11 cellular contexts compared by ENCODE assay signal in genomic region chr13:22757530-22758120, GRCh38.
DNase-seq lines count a peak whose midpoint lies in the region; ATAC-seq, FAIRE-seq and TF ChIP-seq lines count a peak whose summit lies in the region.
"Had no signal": no experiment of that assay in that cellular context is flagged by ENCODE, and none has a peak within 500 bp of the region (broad histone marks: within the 10 kb centered on the region; RNA-seq: fewer than 3 reads in every experiment).

No MANE protein-coding gene starts in this region.

- no peak for FAIRE-seq in HepG2 (lab: Jason Lieb, UNC)
- FAIRE-seq: HTR-8/SVneo had no signal

- no peak for DNase-seq in HepG2 (ENCODE audit: low spot score)
- no peak for DNase-seq in nucleus accumbens (lab: John Stamatoyannopoulos, UW)
- DNase-seq in NCI-H446 treated with DMSO at 0.1 percent for 48 hours (lab: John Stamatoyannopoulos, UW), result no peak
- no peak for DNase-seq in ureter (ENCODE audit: low spot score)
- DNase-seq: head of caudate nucleus had no signal

- H3K36me3 ChIP-seq in HepG2 (replicated peaks in 1 of 2; ENCODE audit: control insufficient read depth in 1 of 2, insufficient read depth in 2 of 2, low read length in 2 of 2), result no peaks in the 10 kb centered on the region

- WGBS in HepG2 (ENCODE audit: low lambda C conversion rate), result 3% methylated on average over 3 of the region's 3 CpGs

- H3K27ac ChIP-seq in C4-2B (no peak overlapping the region), VCaP (no peak overlapping the region), HepG2 (ENCODE audit: extremely low read length, insufficient read depth, low read length) (no peak overlapping the region)
- H3K27ac ChIP-seq: skin epidermis had no signal

- POLR2A ChIA-PET in HepG2 (lab: Yijun Ruan, JAX), result no interaction called here

- H3K79me2 ChIP-seq in HepG2 (ENCODE audit: insufficient read depth, low read length), result no peaks in the 10 kb centered on the region

- no peak overlapping the region for H3K9ac ChIP-seq in HepG2 (ENCODE audit: insufficient read depth, low read depth, low read length)

- no peak overlapping the region for H3K4me3 ChIP-seq in HepG2 (replicated peaks in 1 of 3; ENCODE audit: insufficient read depth in 1 of 3, low read depth in 2 of 3, low read length in 3 of 3)
- H3K4me3 ChIP-seq: skin epidermis had no signal

- BruUV-seq in HepG2 (replicated peaks; lab: Mats Ljungman, UMichigan), result no TSS peak

- no peak overlapping the region for H3K4me2 ChIP-seq in HepG2 (ENCODE audit: low read depth, low read length)

- no peak overlapping the region for H2AFZ ChIP-seq in HepG2 (ENCODE audit: low read length)

- in situ Hi-C loops in HepG2 (cut with HindIII; ENCODE audit: extremely low pct_ligation_motif_present, low pct_unique_long_range_greater_than_20kb), result no loop called here

- peaks cover 8% of the 10 kb centered on the region for H3K9me3 ChIP-seq in HepG2 (ENCODE audit: low read length)

- no peaks in the 10 kb centered on the region for H3K27me3 ChIP-seq in HepG2 (ENCODE audit: control insufficient read depth in 1 of 2, insufficient read depth in 2 of 2, low read length in 2 of 2)

- no peak for TF ChIP-seq POLR2A in HepG2 (IDR thresholded peaks at IDR 0.05; ENCODE audit: insufficient read depth in 1 of 2, low read depth in 2 of 2, low read length in 2 of 2)

- intact Hi-C loops in HepG2 (cut with micrococcal nuclease; ENCODE audit: unreplicated experiment), result no loop called here

- TF ChIP-seq CTCF in C4-2B (conservative IDR thresholded peaks at IDR 0.05), result peak; percentile 90
- peak; percentile 72 for TF ChIP-seq CTCF in VCaP (conservative IDR thresholded peaks at IDR 0.05)
- 0 out of 2 replicates have a peak, but pooled peaks have one; percentile 14 for TF ChIP-seq CTCF in HepG2 (CRISPR knock-in tag; IDR thresholded peaks at IDR 0.05)

- no peaks in the 10 kb centered on the region for H3K4me1 ChIP-seq in HepG2 (ENCODE audit: insufficient read depth, low read length)

- TF ChIP-seq RAD21 in Ishikawa (IDR thresholded peaks at IDR 0.05; ENCODE audit: low read depth) (peak; percentile 64), HepG2 (CRISPR knock-in tag; IDR thresholded peaks at IDR 0.05) (no peak)

- CTCF ChIA-PET in HepG2 (lab: Yijun Ruan, JAX; ENCODE audit: low intra/inter-chr PET ratio, low total read pairs), result interaction anchor here (0.8 kb wide), 1 partner anchor 1119 kb away, joined by 5 read pairs; no protein-coding TSS in a partner anchor

- H4K20me1 ChIP-seq in HepG2 (ENCODE audit: insufficient read depth, low read length), result no peaks in the 10 kb centered on the region

- TF ChIP-seq EP300 in Ishikawa (IDR thresholded peaks at IDR 0.05; ENCODE audit: borderline replicate concordance) (no peak), HepG2 (IDR thresholded peaks at IDR 0.05; ENCODE audit: low read depth in 2 of 2, low read length in 2 of 2) (no peak), HepG2 (CRISPR knock-in tag; IDR thresholded peaks at IDR 0.05; ENCODE audit: borderline replicate concordance) (no peak)

- ATAC-seq in HepG2 (no peak), GM21390 (IDR thresholded peaks at IDR 0.05; ENCODE audit: unreplicated experiment) (no peak)

TF ChIP-seq in Ishikawa, 13 proteins besides CTCF, POLR2A, EP300 and RAD21 (continues in another document):
- TF ChIP-seq EGR1 (IDR thresholded peaks at IDR 0.05) (no peak), ZBTB7A (IDR thresholded peaks at IDR 0.05; ENCODE audit: low read depth) (no peak), FOXM1 (IDR thresholded peaks at IDR 0.05; ENCODE audit: borderline replicate concordance, low read depth) (no peak), YY1 (IDR thresholded peaks at IDR 0.05; ENCODE audit: low read depth) (no peak), USF1 (IDR thresholded peaks at IDR 0.05) (no peak), MAX (IDR thresholded peaks at IDR 0.05) (no peak), REST (IDR thresholded peaks at IDR 0.05; ENCODE audit: low read depth) (no peak), CEBPB (IDR thresholded peaks at IDR 0.05) (no peak), TAF1 (IDR thresholded peaks at IDR 0.05; ENCODE audit: low read depth) (no peak), CREB1 (IDR thresholded peaks at IDR 0.05; ENCODE audit: low read depth) (no peak), NFIC (IDR thresholded peaks at IDR 0.05) (no peak)

TF ChIP-seq in HepG2, 621 proteins besides CTCF, POLR2A, EP300 and RAD21:
- TF ChIP-seq STAG1 (CRISPR knock-in tag; IDR thresholded peaks at IDR 0.05) (peak; percentile 60), ZFP1 (CRISPR knock-in tag; IDR thresholded peaks at IDR 0.05) (no peak), SSRP1 (CRISPR knock-in tag; IDR thresholded peaks at IDR 0.05) (no peak)

Comparison
In these comparisons a context has a peak if more than half of its experiments do, and no peak if none do; other contexts are left out.
1. CTCF ChIP-seq: peak in every context shown above with its lines; median percentile 90 in C4-2B; 72 in VCaP; 14 in HepG2.